10 cellular contexts compared by ENCODE assay signal in genomic region chr7:74655324-74655723, GRCh38. TPM values are rescaled to one million over a fixed set of nuclear protein-coding genes. Genes with fewer than 3 reads are reported as not detected.
DNase-seq lines count a peak whose midpoint lies in the region; ATAC-seq and TF ChIP-seq lines count a peak whose summit lies in the region.
"Had no signal": no experiment of that assay in that cellular context is flagged by ENCODE, and none has a peak within 500 bp of the region (broad histone marks: within the 10 kb centered on the region; RNA-seq: fewer than 3 reads in every experiment).

No MANE protein-coding gene starts in this region.

- H3K79me2 ChIP-seq in KMS-11 (ENCODE audit: insufficient read depth, low read depth): peaks cover 42% of the 10 kb centered on the region

- H3K9me3 ChIP-seq in Caco-2 (no peaks in the 10 kb centered on the region), ovary (no peaks in the 10 kb centered on the region)
- H3K9me3 ChIP-seq: neutrophil had no signal

- no peak for TF ChIP-seq CTCF in Caco-2 (IDR thresholded peaks at IDR 0.05; ENCODE audit: insufficient read depth in 1 of 2, low read depth in 1 of 2, low read length in 1 of 2, severe bottlenecking in 1 of 2, unreplicated experiment in 1 of 2)
- TF ChIP-seq CTCF in KMS-11 (conservative IDR thresholded peaks at IDR 0.05; ENCODE audit: low read depth, low read length): no peak
- TF ChIP-seq CTCF in chondrocyte (IDR thresholded peaks at IDR 0.05): no peak
- TF ChIP-seq CTCF in neural crest cell (conservative IDR thresholded peaks at IDR 0.05): no peak
- TF ChIP-seq CTCF in GM13977 (IDR thresholded peaks at IDR 0.05; ENCODE audit: extremely low read depth, insufficient read depth, missing control alignments): no peak
- TF ChIP-seq CTCF in ovary (IDR thresholded peaks at IDR 0.05): no peak

- no TSS peak for BruUV-seq in Caco-2 (replicated peaks; lab: Mats Ljungman, UMichigan)

- no peak for ATAC-seq in activated CD8-positive, alpha-beta T cell treated with anti-CD3 and anti-CD28 coated beads, Interleukin-2, amount 10 ng/mL, durations not matched to agents 7 days and 5 days

- H3K27ac Mint-ChIP-seq in Caco-2 (ENCODE audit: unreplicated experiment) (peak overlapping the region; percentile 82), chondrocyte (ENCODE audit: unreplicated experiment) (peak overlapping the region; percentile 91), neural crest cell (ENCODE audit: unreplicated experiment) (no peak overlapping the region)
- no peak overlapping the region for H3K27ac Mint-ChIP-seq in activated CD8-positive, alpha-beta T cell treated with anti-CD3 and anti-CD28 coated beads, Interleukin-2, amount 10 ng/mL, durations not matched to agents 7 days and 5 days

- H3K9ac ChIP-seq in KMS-11: no peak overlapping the region; the same call in 1 of the 2 replicates

- H3K36me3 ChIP-seq in Caco-2 (ENCODE audit: control insufficient read depth, insufficient read depth, low read length) (no peaks in the 10 kb centered on the region; the same call in 1 of the 2 replicates), KMS-11 (ENCODE audit: insufficient read depth) (no peaks in the 10 kb centered on the region), ovary (no peaks in the 10 kb centered on the region)
- H3K36me3 ChIP-seq: neutrophil had no signal

- POLR2A ChIA-PET in Caco-2 (lab: Charles Lee): interaction anchor here (0.6 to 1.0 kb wide), 2 partner anchors 20 to 75 kb away, joined by 3 to 5 read pairs; no protein-coding TSS in a partner anchor
- POLR2A ChIA-PET in activated CD8-positive, alpha-beta T cell treated with anti-CD3 and anti-CD28 coated beads, Interleukin-2, amount 10 ng/mL, durations not matched to agents 7 days and 5 days (lab: Charles Lee): no interaction called here

- H3K36me3 Mint-ChIP-seq in Caco-2 (ENCODE audit: insufficient read depth, unreplicated experiment) (peaks cover 38% of the 10 kb centered on the region), chondrocyte (ENCODE audit: low read depth) (no peaks in the 10 kb centered on the region), neural crest cell (ENCODE audit: low read depth) (peaks cover 4% of the 10 kb centered on the region)
- H3K36me3 Mint-ChIP-seq in activated CD8-positive, alpha-beta T cell treated with anti-CD3 and anti-CD28 coated beads, Interleukin-2, amount 10 ng/mL, durations not matched to agents 7 days and 5 days (ENCODE audit: low read depth): peaks cover 15% of the 10 kb centered on the region

- intact Hi-C loops in Caco-2 (cut with micrococcal nuclease; ENCODE audit: unreplicated experiment) (loop anchor here (10.0 kb wide), 1 partner anchor 241 kb away; no protein-coding TSS in a partner anchor), ovary (cut with DNase I) (loop anchor here in 1 of 4 donors (10.0 kb wide), 1 partner anchor 329 kb away; no protein-coding TSS in a partner anchor)

- in situ Hi-C loops in GM13977 (cut with MboI; ENCODE audit: low pct_unique_long_range_greater_than_20kb, low sequenced_read_pairs, unreplicated experiment): no loop called here

- H3K9me3 Mint-ChIP-seq in Caco-2 (ENCODE audit: unreplicated experiment) (no peaks in the 10 kb centered on the region), chondrocyte (ENCODE audit: low read depth) (no peaks in the 10 kb centered on the region), neural crest cell (no peaks in the 10 kb centered on the region)
- H3K9me3 Mint-ChIP-seq in activated CD8-positive, alpha-beta T cell treated with anti-CD3 and anti-CD28 coated beads, Interleukin-2, amount 10 ng/mL, durations not matched to agents 7 days and 5 days (ENCODE audit: insufficient read depth): no peaks in the 10 kb centered on the region

- no peak overlapping the region for H2AFZ ChIP-seq in KMS-11 (ENCODE audit: low read depth)

- H3K4me3 Mint-ChIP-seq in Caco-2 (ENCODE audit: unreplicated experiment) (peak overlapping the region; percentile 80), chondrocyte (ENCODE audit: unreplicated experiment) (peak overlapping the region; percentile 76), neural crest cell (peak overlapping the region; percentile 69)
- no peak overlapping the region for H3K4me3 Mint-ChIP-seq in activated CD8-positive, alpha-beta T cell treated with anti-CD3 and anti-CD28 coated beads, Interleukin-2, amount 10 ng/mL, durations not matched to agents 7 days and 5 days

- no peak for TF ChIP-seq EP300 in ovary (IDR thresholded peaks at IDR 0.05)

- no peaks in the 10 kb centered on the region for H4K20me1 ChIP-seq in KMS-11 (ENCODE audit: insufficient read depth)

- 54 to 76% (median 63%) methylated on average over 8 of the region's 8 CpGs for WGBS in ovary, 3 donors

- H3K4me3 ChIP-seq in Caco-2 (ENCODE audit: low read depth, low read length) (no peak overlapping the region), KMS-11 (IDR thresholded peaks at IDR 0.05; ENCODE audit: insufficient read depth, low read depth, low read length) (no peak overlapping the region), ovary (no peak overlapping the region)

- no peak for DNase-seq in Caco-2
- DNase-seq in chondrocyte (ENCODE audit: low spot score): no peak
- no peak for DNase-seq in neural crest cell (ENCODE audit: low read depth, low spot score)
- DNase-seq in NCI-H774 (lab: John Stamatoyannopoulos, UW): no peak
- DNase-seq in GM13977 (ENCODE audit: low spot score): no peak
- no peak for DNase-seq in activated CD8-positive, alpha-beta T cell treated with anti-CD3 and anti-CD28 coated beads, Interleukin-2, amount 10 ng/mL, durations not matched to agents 7 days and 5 days
- DNase-seq in ovary: no peak
- DNase-seq: central memory CD4-positive, alpha-beta T cell had no signal

- CTCF ChIA-PET in Caco-2 (lab: Charles Lee): no interaction called here
- CTCF ChIA-PET in activated CD8-positive, alpha-beta T cell treated with anti-CD3 and anti-CD28 coated beads, Interleukin-2, amount 10 ng/mL, durations not matched to agents 7 days and 5 days (lab: Charles Lee): no interaction called here

- no peaks in the 10 kb centered on the region for H3K27me3 ChIP-seq in Caco-2 (replicated peaks; ENCODE audit: control insufficient read depth, insufficient read depth, low read length)
- no peaks in the 10 kb centered on the region for H3K27me3 ChIP-seq in KMS-11 (ENCODE audit: insufficient read depth, low read depth)
- no peaks in the 10 kb centered on the region for H3K27me3 ChIP-seq in ovary

- H3K27me3 Mint-ChIP-seq in Caco-2 (ENCODE audit: insufficient read depth, unreplicated experiment): no peaks in the 10 kb centered on the region
- no peaks in the 10 kb centered on the region for H3K27me3 Mint-ChIP-seq in chondrocyte (ENCODE audit: low read depth)
- no peaks in the 10 kb centered on the region for H3K27me3 Mint-ChIP-seq in neural crest cell (ENCODE audit: low read depth)
- no peaks in the 10 kb centered on the region for H3K27me3 Mint-ChIP-seq in activated CD8-positive, alpha-beta T cell treated with anti-CD3 and anti-CD28 coated beads, Interleukin-2, amount 10 ng/mL, durations not matched to agents 7 days and 5 days (ENCODE audit: low read depth)

- H3K4me1 Mint-ChIP-seq in Caco-2 (ENCODE audit: low read depth, unreplicated experiment): peaks cover 22% of the 10 kb centered on the region
- H3K4me1 Mint-ChIP-seq in chondrocyte (ENCODE audit: low read depth): peaks cover 36% of the 10 kb centered on the region
- H3K4me1 Mint-ChIP-seq in neural crest cell: peaks cover 34% of the 10 kb centered on the region
- H3K4me1 Mint-ChIP-seq in activated CD8-positive, alpha-beta T cell treated with anti-CD3 and anti-CD28 coated beads, Interleukin-2, amount 10 ng/mL, durations not matched to agents 7 days and 5 days (ENCODE audit: low read depth): peaks cover 48% of the 10 kb centered on the region

- peak overlapping the region; percentile 5; the same call in 1 of the 2 replicates for H3K4me2 ChIP-seq in KMS-11

- H3K27ac ChIP-seq in KMS-11 (no peak overlapping the region; the same call in 1 of the 2 replicates), ovary (no peak overlapping the region)
- H3K27ac ChIP-seq: neutrophil had no signal

- no peak for TF ChIP-seq POLR2A in ovary (IDR thresholded peaks at IDR 0.05)

- H3K4me1 ChIP-seq in Caco-2: peaks cover 33% of the 10 kb centered on the region
- peaks cover 56% of the 10 kb centered on the region for H3K4me1 ChIP-seq in KMS-11 (ENCODE audit: low read depth, poor library complexity, severe bottlenecking)
- no peaks in the 10 kb centered on the region for H3K4me1 ChIP-seq in ovary (ENCODE audit: insufficient read depth)

RNA-seq across cellular contexts. Expression of gene GTF2I, which starts 2.2 kb away (rescaled TPM):
- total RNA-seq in Caco-2 (2022) (252 and 265 TPM in 2 replicates), chondrocyte (157 to 234 TPM (median 160 TPM) in 3 replicates), neural crest cell (381 and 396 TPM in 2 replicates), ovary (100 to 1,000 TPM; 117 to 232 (median 204) TPM)
- 100 to 1,000 TPM; 173 to 177 TPM for total RNA-seq in activated CD8-positive, alpha-beta T cell treated with anti-CD3 and anti-CD28 coated beads, Interleukin-2, amount 10 ng/mL, durations not matched to agents 7 days and 5 days
- 100 to 1,000 TPM in 1 of 2 donors, 10 to 100 TPM in 1; 49.7 to 166 TPM for polyA plus RNA-seq in ovary

Comparison
In these comparisons a context has a peak if more than half of its experiments do, and no peak if none do; other contexts are left out.
1. H3K27ac Mint-ChIP-seq: peak in Caco-2 (single experiment) and chondrocyte (single experiment); none in neural crest cell (single experiment) and activated CD8-positive, alpha-beta T cell treated with anti-CD3 and anti-CD28 coated beads, Interleukin-2, amount 10 ng/mL, durations not matched to agents 7 days and 5 days (single experiment).